1 cellular context compared by ENCODE assay signal in the genomic region with DNA sequence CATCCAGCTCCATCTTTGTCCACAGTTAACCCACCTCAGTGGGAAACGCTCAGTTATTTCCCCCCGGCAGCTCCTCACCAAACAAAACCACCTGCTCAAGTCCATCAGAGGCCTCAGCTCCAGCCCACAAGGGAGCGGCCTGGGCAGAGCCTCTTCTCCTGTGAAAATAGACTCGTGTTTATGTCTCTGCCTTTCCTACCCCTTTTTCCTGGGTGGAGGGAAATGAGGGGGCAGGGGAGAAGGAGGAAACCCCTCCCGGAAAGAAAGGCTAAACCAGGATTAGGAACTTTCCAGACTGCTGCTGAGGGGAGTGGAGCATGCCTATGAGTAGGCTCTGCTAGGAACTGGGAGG.
TF ChIP-seq lines count a peak whose summit lies in the region.

No MANE protein-coding gene starts in this region.

TF ChIP-seq in K562, 482 proteins besides CTCF, POLR2A, EP300 and RAD21 (continued from another document):
- TF ChIP-seq, protein P1, sequence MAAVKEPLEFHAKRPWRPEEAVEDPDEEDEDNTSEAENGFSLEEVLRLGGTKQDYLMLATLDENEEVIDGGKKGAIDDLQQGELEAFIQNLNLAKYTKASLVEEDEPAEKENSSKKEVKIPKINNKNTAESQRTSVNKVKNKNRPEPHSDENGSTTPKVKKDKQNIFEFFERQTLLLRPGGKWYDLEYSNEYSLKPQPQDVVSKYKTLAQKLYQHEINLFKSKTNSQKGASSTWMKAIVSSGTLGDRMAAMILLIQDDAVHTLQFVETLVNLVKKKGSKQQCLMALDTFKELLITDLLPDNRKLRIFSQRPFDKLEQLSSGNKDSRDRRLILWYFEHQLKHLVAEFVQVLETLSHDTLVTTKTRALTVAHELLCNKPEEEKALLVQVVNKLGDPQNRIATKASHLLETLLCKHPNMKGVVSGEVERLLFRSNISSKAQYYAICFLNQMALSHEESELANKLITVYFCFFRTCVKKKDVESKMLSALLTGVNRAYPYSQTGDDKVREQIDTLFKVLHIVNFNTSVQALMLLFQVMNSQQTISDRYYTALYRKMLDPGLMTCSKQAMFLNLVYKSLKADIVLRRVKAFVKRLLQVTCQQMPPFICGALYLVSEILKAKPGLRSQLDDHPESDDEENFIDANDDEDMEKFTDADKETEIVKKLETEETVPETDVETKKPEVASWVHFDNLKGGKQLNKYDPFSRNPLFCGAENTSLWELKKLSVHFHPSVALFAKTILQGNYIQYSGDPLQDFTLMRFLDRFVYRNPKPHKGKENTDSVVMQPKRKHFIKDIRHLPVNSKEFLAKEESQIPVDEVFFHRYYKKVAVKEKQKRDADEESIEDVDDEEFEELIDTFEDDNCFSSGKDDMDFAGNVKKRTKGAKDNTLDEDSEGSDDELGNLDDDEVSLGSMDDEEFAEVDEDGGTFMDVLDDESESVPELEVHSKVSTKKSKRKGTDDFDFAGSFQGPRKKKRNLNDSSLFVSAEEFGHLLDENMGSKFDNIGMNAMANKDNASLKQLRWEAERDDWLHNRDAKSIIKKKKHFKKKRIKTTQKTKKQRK (IDR thresholded peaks at IDR 0.05; ENCODE audit: borderline replicate concordance, low read depth, low read length), result no peak
- TF ChIP-seq RBM14 (IDR thresholded peaks at IDR 0.05; ENCODE audit: borderline replicate concordance, insufficient read depth, low read depth, low read length) (no peak), YY1 (IDR thresholded peaks at IDR 0.05; ENCODE audit: borderline replicate concordance in 1 of 3, control insufficient read depth in 1 of 3, extremely low read depth in 1 of 3, insufficient read depth in 3 of 3, insufficient read length in 1 of 3, insufficient replicate concordance in 2 of 3, low read depth in 1 of 3, low read length in 2 of 3) (no peak), FOS (IDR thresholded peaks at IDR 0.05; ENCODE audit: extremely low read depth, insufficient read length) (no peak), ESRRB (CRISPR knock-in tag; IDR thresholded peaks at IDR 0.05; ENCODE audit: borderline replicate concordance) (no peak), ZBTB8A (IDR thresholded peaks at IDR 0.05; ENCODE audit: partially characterized antibody) (no peak), KDM4B (IDR thresholded peaks at IDR 0.05; ENCODE audit: borderline replicate concordance in 2 of 2, low read depth in 1 of 2) (no peak), MAFK (IDR thresholded peaks at IDR 0.05; ENCODE audit: low read length) (no peak)
- TF ChIP-seq, protein P2, sequence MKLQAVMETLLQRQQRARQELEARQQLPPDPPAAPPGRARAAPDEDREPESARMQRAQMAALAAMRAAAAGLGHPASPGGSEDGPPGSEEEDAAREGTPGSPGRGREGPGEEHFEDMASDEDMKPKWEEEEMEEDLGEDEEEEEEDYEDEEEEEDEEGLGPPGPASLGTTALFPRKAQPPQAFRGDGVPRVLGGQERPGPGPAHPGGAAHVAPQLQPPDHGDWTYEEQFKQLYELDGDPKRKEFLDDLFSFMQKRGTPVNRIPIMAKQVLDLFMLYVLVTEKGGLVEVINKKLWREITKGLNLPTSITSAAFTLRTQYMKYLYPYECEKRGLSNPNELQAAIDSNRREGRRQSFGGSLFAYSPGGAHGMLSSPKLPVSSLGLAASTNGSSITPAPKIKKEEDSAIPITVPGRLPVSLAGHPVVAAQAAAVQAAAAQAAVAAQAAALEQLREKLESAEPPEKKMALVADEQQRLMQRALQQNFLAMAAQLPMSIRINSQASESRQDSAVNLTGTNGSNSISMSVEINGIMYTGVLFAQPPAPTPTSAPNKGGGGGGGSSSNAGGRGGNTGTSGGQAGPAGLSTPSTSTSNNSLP (IDR thresholded peaks at IDR 0.05; ENCODE audit: borderline replicate concordance, low read depth, low read length), result no peak
